Comparison of ENCODE assay signal across 23 cellular contexts in genomic region chr10:103814626-103815370, GRCh38. TPM values are rescaled to one million over a fixed set of nuclear protein-coding genes. Genes with fewer than 3 reads are reported as not detected.
DNase-seq lines count a peak whose midpoint lies in the region; ATAC-seq, FAIRE-seq and TF ChIP-seq lines count a peak whose summit lies in the region.
"Had no signal": no experiment of that assay in that cellular context is flagged by ENCODE, and none has a peak within 500 bp of the region (broad histone marks: within the 10 kb centered on the region; RNA-seq: fewer than 3 reads in every experiment).

No MANE protein-coding gene starts in this region.

- H3K79me2 ChIP-seq in GM23248 (ENCODE audit: insufficient read depth) = no peaks in the 10 kb centered on the region

- H3K18ac ChIP-seq in IMR-90 (ENCODE audit: low read depth, low read length) = no peak overlapping the region

- no peak overlapping the region for H2BK20ac ChIP-seq in IMR-90 (ENCODE audit: low read depth, low read length)

- 0 out of 2 replicates have a peak overlapping the region, but pooled peaks have one; percentile 24 for H3K4ac ChIP-seq in IMR-90 (ENCODE audit: low read depth, low read length)

- no peak overlapping the region for H3K56ac ChIP-seq in IMR-90 (ENCODE audit: extremely low read depth, insufficient read depth, low read length)

- H3F3A ChIP-seq in GM23248 (ENCODE audit: insufficient read depth) = no peaks in the 10 kb centered on the region

- H3K4me2 ChIP-seq in A549 = peak overlapping the region; percentile 57
- H3K4me2 ChIP-seq in IMR-90 (ENCODE audit: low read depth, low read length) = no peak overlapping the region
- no peak overlapping the region for H3K4me2 ChIP-seq in GM23248 (ENCODE audit: unreplicated experiment)

- H4K5ac ChIP-seq in IMR-90 (ENCODE audit: low read depth, low read length) = no peak overlapping the region

- TF ChIP-seq RAD21 in A549 (conservative IDR thresholded peaks at IDR 0.05 in 1 of 2, IDR thresholded peaks at IDR 0.05 in 1 of 2) = no peak
- no peak for TF ChIP-seq RAD21 in IMR-90 (IDR thresholded peaks at IDR 0.05; ENCODE audit: low read length)

- no peak overlapping the region for H3K23ac ChIP-seq in IMR-90 (ENCODE audit: low read depth, low read length)

- H3K4me3 ChIP-seq in A549 (no peak overlapping the region), IMR-90 (ENCODE audit: insufficient read depth, low read depth, low read length) (no peak overlapping the region), fibroblast of mammary gland (ENCODE audit: control insufficient read depth, low read depth, low read length) (no peak overlapping the region), psoas muscle (no peak overlapping the region), GM23248 (no peak overlapping the region)
- H3K4me3 ChIP-seq: heart right ventricle, spleen had no signal

- H4K8ac ChIP-seq in IMR-90 (ENCODE audit: low read depth in 2 of 2, low read length in 2 of 2) = 0 out of 4 replicates have a peak overlapping the region, but pooled peaks of 1 of the 2 experiments have one; percentile 16

- peaks cover 6% of the 10 kb centered on the region for H3K9me1 ChIP-seq in IMR-90 (ENCODE audit: insufficient read depth, low read length)

- FAIRE-seq in A549 (lab: Jason Lieb, UNC) = no peak
- FAIRE-seq: G401.6, GM12892, kidney had no signal

- peak overlapping the region; percentile 53; the same call in 1 of the 3 replicates for H2BK15ac ChIP-seq in IMR-90 (ENCODE audit: low read depth, low read length)

- H2AFZ ChIP-seq in IMR-90 (replicated peaks; ENCODE audit: low read length, poor library complexity) = peak overlapping the region; percentile 25
- H2AFZ ChIP-seq in GM23248 = no peak overlapping the region

- peaks cover 6 to 43% of the 10 kb centered on the region in 2 experiments; a peak in 3 of 4 replicates for H3K79me1 ChIP-seq in IMR-90 (ENCODE audit: low read depth in 1 of 2, low read length in 2 of 2)

- no peak overlapping the region for H2AK9ac ChIP-seq in IMR-90 (replicated peaks; ENCODE audit: low read depth, low read length, poor library complexity)

- CTCF ChIA-PET in A549 (lab: Yijun Ruan, JAX) (interaction anchor here (0.6 to 1.4 kb wide), 6 partner anchors 13 to 231 kb away, joined by 3 to 5 read pairs (median 4); partner anchors contain the start of gene SH3PXD2A), IMR-90 (lab: Yijun Ruan, JAX) (interaction anchor here (0.9 kb wide), 1 partner anchor 33 kb away, joined by 4 read pairs; no protein-coding TSS in a partner anchor)

- TF ChIP-seq CTCF in A549 (IDR thresholded peaks at IDR 0.05) (no peak), IMR-90 (conservative IDR thresholded peaks at IDR 0.05; ENCODE audit: low read depth, low read length) (no peak), fibroblast of mammary gland (conservative IDR thresholded peaks at IDR 0.05; ENCODE audit: control insufficient read depth, insufficient read depth, low read depth, low read length) (no peak), psoas muscle (IDR thresholded peaks at IDR 0.05) (no peak)

- H3K27ac ChIP-seq in A549 (peak overlapping the region; percentile 45 to 80), IMR-90 (ENCODE audit: insufficient read depth, low read length) (no peak overlapping the region), psoas muscle (peak overlapping the region; percentile 60), GM23248 (no peak overlapping the region)
- H3K27ac ChIP-seq: heart right ventricle had no signal

- H2BK5ac ChIP-seq in IMR-90 (ENCODE audit: low read depth, low read length, poor library complexity, severe bottlenecking) = no peak overlapping the region

- peak overlapping the region; percentile 62; the same call in 1 of the 2 replicates for H3K14ac ChIP-seq in IMR-90 (replicated peaks; ENCODE audit: low read depth, low read length)

- peaks cover under 1% of the 10 kb centered on the region; the same call in 1 of the 2 replicates for H3K27me3 ChIP-seq in IMR-90 (ENCODE audit: control insufficient read depth, insufficient read depth, low read length)
- H3K27me3 ChIP-seq in psoas muscle (ENCODE audit: insufficient read depth in 3 of 3, low read length in 2 of 3) = no peaks in the 10 kb centered on the region
- no peaks in the 10 kb centered on the region for H3K27me3 ChIP-seq in GM23248 (replicated peaks; ENCODE audit: insufficient read depth)
- H3K27me3 ChIP-seq: heart right ventricle had no signal

- no peaks in the 10 kb centered on the region for H3K36me3 ChIP-seq in IMR-90 (ENCODE audit: control insufficient read depth, insufficient read depth, low read length)
- H3K36me3 ChIP-seq in psoas muscle (ENCODE audit: insufficient read depth in 1 of 2, low read depth in 1 of 2) = no peaks in the 10 kb centered on the region
- no peaks in the 10 kb centered on the region for H3K36me3 ChIP-seq in GM23248 (ENCODE audit: low read depth)
- H3K36me3 ChIP-seq: spleen had no signal

- no peak for TF ChIP-seq POLR2A in A549 (IDR thresholded peaks at IDR 0.05; ENCODE audit: low read length)
- TF ChIP-seq POLR2A in IMR-90 (IDR thresholded peaks at IDR 0.05; ENCODE audit: low read depth, low read length) = no peak

- DNase-seq in A549 (ENCODE audit: low read depth in 1 of 2, low spot score in 1 of 2) (no peak), IMR-90 (peak; percentile 61), fibroblast of mammary gland (ENCODE audit: low read depth) (peak; percentile 46), psoas muscle (peak in 1 of 2 donors; percentile 3), GM23248 (no peak)
- DNase-seq in activated CD8-positive, alpha-beta memory T cell treated with anti-CD3 and anti-CD28 coated beads for 24 hours = no peak
- DNase-seq: ACHN; activated CD4-positive, alpha-beta T cell treated with anti-CD3 and anti-CD28 coated beads for 36 hours; activated naive CD4-positive, alpha-beta T cell; dermis blood vessel endothelial cell; GOT3; heart right ventricle; Kasumi-1; kidney; NCI-H146; NCI-H446 treated with DMSO at 0.1 percent for 48 hours; T-helper 9 cell had no signal

- H3K9me2 ChIP-seq in GM23248 (ENCODE audit: insufficient read depth) = no peaks in the 10 kb centered on the region

- dilution Hi-C loops in IMR-90 (cut with HindIII; ENCODE audit: low sequenced_read_pairs, unreplicated experiment) = no loop called here

- H2AK5ac ChIP-seq in IMR-90 (ENCODE audit: low read depth, low read length) = peak overlapping the region; percentile 77

- TF ChIP-seq EP300 in A549 (IDR thresholded peaks at IDR 0.05) = no peak

- intact Hi-C loops in IMR-90 (cut with micrococcal nuclease) (loop anchor here (2.0 kb wide), 1 partner anchor 14 kb away; no protein-coding TSS in a partner anchor), psoas muscle (cut with DNase I) (no loop called here)

- in situ Hi-C loops in IMR-90 (cut with MboI; ENCODE audit: low sequenced_read_pairs) = no loop called here
- in situ Hi-C loops in GM23248 (cut with MboI) = no loop called here

- peaks cover 19% of the 10 kb centered on the region for H4K20me1 ChIP-seq in IMR-90 (ENCODE audit: insufficient read depth, low read length)
- H4K20me1 ChIP-seq in GM23248 (ENCODE audit: insufficient read depth) = no peaks in the 10 kb centered on the region

- ATAC-seq in A549 (no peak), IMR-90 (ENCODE audit: low read depth) (peak; percentile 21; the same call in 1 of the 2 replicates), psoas muscle (peak in 1 of 4 donors; percentile 4), GM21619 (IDR thresholded peaks at IDR 0.05; ENCODE audit: unreplicated experiment) (no peak), HG03159 (IDR thresholded peaks at IDR 0.05; ENCODE audit: unreplicated experiment) (no peak)
- ATAC-seq: activated CD4-positive, alpha-beta T cell treated with anti-CD3 and anti-CD28 coated beads for 36 hours; heart right ventricle; stimulated activated effector memory CD8-positive, alpha-beta T cell treated with anti-CD3 and anti-CD28 coated beads, Interleukin-12 subunit alpha, Interleukin-12 subunit beta, amount 100 ng/mL, for 72 hours had no signal

- no peak overlapping the region for H3K9ac ChIP-seq in IMR-90 (ENCODE audit: low read depth, low read length)
- no peak overlapping the region for H3K9ac ChIP-seq in GM23248

- WGBS in A549 (ENCODE audit: missing lambda C conversion rate) = 89% methylated on average over 4 of the region's 4 CpGs
- no CpG with 5 or more reads among the region's 4 CpGs for WGBS in IMR-90 (ENCODE audit: extremely low coverage in 2 of 2, insufficient read length in 1 of 2), 2 experiments
- whole genome bisulfite sequencing in psoas muscle, 3 donors = 68 to 82% (median 68%) methylated on average over 4 of the region's 4 CpGs
- WGBS in GM23248 (ENCODE audit: low coverage in 1 of 2, low lambda C conversion rate in 2 of 2, missing lambda C conversion rate in 2 of 2), 2 experiments = 80 to 83% methylated on average over 4 of the region's 4 CpGs

- peaks cover 49% of the 10 kb centered on the region for H3K4me1 ChIP-seq in A549
- H3K4me1 ChIP-seq in IMR-90 (ENCODE audit: control insufficient read depth, insufficient read depth, low read length) = peaks cover 4% of the 10 kb centered on the region
- H3K4me1 ChIP-seq in psoas muscle = peaks cover 28% of the 10 kb centered on the region
- H3K4me1 ChIP-seq in GM23248 (ENCODE audit: insufficient read depth) = no peaks in the 10 kb centered on the region

- POLR2A ChIA-PET in A549 (lab: Yijun Ruan, JAX) = no interaction called here
- POLR2A ChIA-PET in IMR-90 (lab: Charles Lee; ENCODE audit: unreplicated experiment) = no interaction called here

- no peaks in the 10 kb centered on the region for H3K9me3 ChIP-seq in A549
- no peaks in the 10 kb centered on the region for H3K9me3 ChIP-seq in IMR-90 (ENCODE audit: control insufficient read depth, insufficient read depth, low read length)
- H3K9me3 ChIP-seq in psoas muscle = no peaks in the 10 kb centered on the region
- H3K9me3 ChIP-seq in GM23248 (ENCODE audit: low read depth) = no peaks in the 10 kb centered on the region
- H3K9me3 ChIP-seq: heart right ventricle, spleen had no signal

- no TSS peak for BruUV-seq in IMR-90 (replicated peaks; lab: Mats Ljungman, UMichigan)

- no peak overlapping the region for H2BK120ac ChIP-seq in IMR-90 (ENCODE audit: low read depth, low read length)

- H4K91ac ChIP-seq in IMR-90 (ENCODE audit: insufficient read depth, low read depth, low read length) = no peak overlapping the region

TF ChIP-seq in A549, 52 proteins besides CTCF, POLR2A, EP300 and RAD21 (continues in another document):
- no peak for TF ChIP-seq JUN (IDR thresholded peaks at IDR 0.05)

RNA-seq across cellular contexts. Expression of gene SH3PXD2A, which starts 40.6 kb away (rescaled TPM):
- polyA plus RNA-seq in A549 (2011; rRNA removed) (3.9 and 6.2 TPM in 2 replicates), A549 (2017; fragmentation: RNase III; extraction: RNeasy Plus Mini Kit Qiagen cat#74134 plus additional on column Dnase treatment) (1.4 to 2.4 TPM (median 1.7 TPM) in 3 replicates), IMR-90 (2012; rRNA removed) (23.0 and 26.3 TPM in 2 replicates), psoas muscle (1 to 10 TPM; 3.0 to 5.9 (median 4.1) TPM), GM23248 (2016; fragmentation: Nextera tagmentation; extraction: Ambion mirVana) (31.4 and 34.0 TPM in 2 replicates)
- 0.82 and 1.1 TPM in 2 replicates for polyA plus RNA-seq in A549 (2012; cell fraction: cytosol; rRNA removed)
- 2.2 and 2.7 TPM in 2 replicates for polyA plus RNA-seq in A549 (2012; cell fraction: nucleus; rRNA removed)
- polyA minus RNA-seq in A549 (2011; rRNA and poly(A)+ RNA removed) = 7.4 and 7.6 TPM in 2 replicates
- total RNA-seq in IMR-90 (2012; rRNA removed) (6.3 and 6.7 TPM in 2 replicates), psoas muscle (10 to 100 TPM; 10.6 to 57.7 (median 31.4) TPM)
- polyA plus RNA-seq in IMR-90 (2012; cell fraction: cytosol; rRNA removed) = 10.2 and 16.7 TPM in 2 replicates
- 51.9 and 61.4 TPM in 2 replicates for polyA plus RNA-seq in IMR-90 (2012; cell fraction: nucleus; rRNA removed; ENCODE audit: low replicate concordance)
- total RNA-seq in GM23248 (2014; rRNA removed; shearing (Covaris generic)) = 58.0 and 64.0 TPM in 2 replicates

Comparison
In these comparisons a context has a peak if more than half of its experiments do, and no peak if none do; other contexts are left out.
1. DNase-seq: peak in IMR-90 (single experiment) and fibroblast of mammary gland (single experiment); none in A549 (0 of 2), activated CD8-positive, alpha-beta memory T cell treated with anti-CD3 and anti-CD28 coated beads for 24 hours (single experiment) and GM23248 (single experiment).
2. H3K27ac ChIP-seq: peak in A549 (2 of 2) and psoas muscle (single experiment); none in IMR-90 (single experiment) and GM23248 (single experiment).